8 cellular contexts compared by ENCODE assay signal in genomic region chr12:108305520-108305919, GRCh38. TPM values are rescaled to one million over a fixed set of nuclear protein-coding genes. Genes with fewer than 3 reads are reported as not detected.
A peak's percentile ranks its signal among the peaks of the same experiment; 100 is the strongest.
DNase-seq lines count a peak whose midpoint lies in the region; ATAC-seq and TF ChIP-seq lines count a peak whose summit lies in the region.

No MANE protein-coding gene starts in this region.

- H3K27ac ChIP-seq in foreskin keratinocyte (no peak overlapping the region), parathyroid adenoma (peak overlapping the region; percentile 58)
- H3K27ac ChIP-seq in CD4-positive, alpha-beta T cell (ENCODE audit: low read depth, low read length): no peak overlapping the region

- TF ChIP-seq CTCF in Caco-2 (IDR thresholded peaks at IDR 0.05; ENCODE audit: insufficient read depth in 1 of 2, low read depth in 1 of 2, low read length in 1 of 2, severe bottlenecking in 1 of 2, unreplicated experiment in 1 of 2) (no peak), foreskin keratinocyte (conservative IDR thresholded peaks at IDR 0.05) (no peak), parathyroid adenoma (IDR thresholded peaks at IDR 0.05) (no peak)
- no peak for TF ChIP-seq CTCF in CD4-positive, alpha-beta T cell (IDR thresholded peaks at IDR 0.05)

- intact Hi-C loops in Caco-2 (cut with micrococcal nuclease; ENCODE audit: unreplicated experiment): no loop called here
- intact Hi-C loops in CD4-positive, alpha-beta T cell (cut with DNase I, micrococcal nuclease): no loop called here

- peak overlapping the region; percentile 81 for H3K27ac Mint-ChIP-seq in Caco-2 (ENCODE audit: unreplicated experiment)
- H3K27ac Mint-ChIP-seq in CD4-positive, alpha-beta T cell: no peak overlapping the region
- H3K27ac Mint-ChIP-seq in naive thymus-derived CD8-positive, alpha-beta T cell: no peak overlapping the region

- no peak overlapping the region for H3K4me3 Mint-ChIP-seq in Caco-2 (ENCODE audit: unreplicated experiment)
- no peak overlapping the region for H3K4me3 Mint-ChIP-seq in CD4-positive, alpha-beta T cell
- H3K4me3 Mint-ChIP-seq in naive thymus-derived CD8-positive, alpha-beta T cell: no peak overlapping the region

- DNase-seq in Caco-2: no peak
- peak in 1 of 2 donors; percentile 7 for DNase-seq in foreskin keratinocyte
- no peak for DNase-seq in NOMO-1 treated with dmso at 0.1 percent for 144 hours (lab: John Stamatoyannopoulos, UW; ENCODE audit: unreplicated experiment)
- DNase-seq in NCI-H1105 treated with DMSO at 0.1 percent for 48 hours (lab: John Stamatoyannopoulos, UW): no peak
- DNase-seq in CD4-positive, alpha-beta T cell: no peak
- DNase-seq in naive thymus-derived CD8-positive, alpha-beta T cell: no peak

- H3K4me3 ChIP-seq in Caco-2 (ENCODE audit: low read depth, low read length) (no peak overlapping the region), parathyroid adenoma (ENCODE audit: low read depth, low read length) (no peak overlapping the region)

- BruUV-seq in Caco-2 (replicated peaks; lab: Mats Ljungman, UMichigan): no TSS peak

- H3K9ac ChIP-seq in parathyroid adenoma: no peak overlapping the region

- peak overlapping the region; percentile 17 for H3K4me2 ChIP-seq in parathyroid adenoma (ENCODE audit: low read length)

- peak; percentile 51; the same call in 2 of the 3 replicates for ATAC-seq in SK-N-SH treated with all-trans-retinoic acid at 6 μM for 48 hours
- peak; percentile 84 for ATAC-seq in foreskin keratinocyte
- no peak for ATAC-seq in CD4-positive, alpha-beta T cell (ENCODE audit: poor library complexity)
- ATAC-seq in naive thymus-derived CD8-positive, alpha-beta T cell: no peak

- no peaks in the 10 kb centered on the region for H3K27me3 Mint-ChIP-seq in Caco-2 (ENCODE audit: insufficient read depth, unreplicated experiment)
- peaks cover 6% of the 10 kb centered on the region for H3K27me3 Mint-ChIP-seq in CD4-positive, alpha-beta T cell
- peaks cover 0 to 35% (median 16%) of the 10 kb centered on the region in 5 donors for H3K27me3 Mint-ChIP-seq in naive thymus-derived CD8-positive, alpha-beta T cell

- H3K4me1 Mint-ChIP-seq in Caco-2 (ENCODE audit: low read depth, unreplicated experiment): peaks cover 27% of the 10 kb centered on the region
- H3K4me1 Mint-ChIP-seq in CD4-positive, alpha-beta T cell (ENCODE audit: low read depth): peaks cover 29% of the 10 kb centered on the region
- peaks cover 0 to 60% (median 10%) of the 10 kb centered on the region in 4 donors for H3K4me1 Mint-ChIP-seq in naive thymus-derived CD8-positive, alpha-beta T cell

- no peaks in the 10 kb centered on the region for H3K79me2 ChIP-seq in parathyroid adenoma

- peaks cover 38% of the 10 kb centered on the region for H3K4me1 ChIP-seq in Caco-2
- no peaks in the 10 kb centered on the region for H3K4me1 ChIP-seq in foreskin keratinocyte
- H3K4me1 ChIP-seq in parathyroid adenoma: peaks cover 30% of the 10 kb centered on the region

- H3K36me3 Mint-ChIP-seq in Caco-2 (ENCODE audit: insufficient read depth, unreplicated experiment): no peaks in the 10 kb centered on the region
- H3K36me3 Mint-ChIP-seq in CD4-positive, alpha-beta T cell (ENCODE audit: low read depth): no peaks in the 10 kb centered on the region
- H3K36me3 Mint-ChIP-seq in naive thymus-derived CD8-positive, alpha-beta T cell: no peaks in the 10 kb centered on the region

- H3K9me3 ChIP-seq in Caco-2 (no peaks in the 10 kb centered on the region), parathyroid adenoma (ENCODE audit: control insufficient read depth, low read length) (no peaks in the 10 kb centered on the region)
- no peaks in the 10 kb centered on the region for H3K9me3 ChIP-seq in CD4-positive, alpha-beta T cell (ENCODE audit: control insufficient read depth, low read length)

- H3K36me3 ChIP-seq in Caco-2 (ENCODE audit: control insufficient read depth, insufficient read depth, low read length) (no peaks in the 10 kb centered on the region), parathyroid adenoma (ENCODE audit: control insufficient read depth, insufficient read depth, low read length) (no peaks in the 10 kb centered on the region)

- H3K27me3 ChIP-seq in Caco-2 (replicated peaks; ENCODE audit: control insufficient read depth, insufficient read depth, low read length): no peaks in the 10 kb centered on the region
- H3K27me3 ChIP-seq in foreskin keratinocyte: peaks cover 8% of the 10 kb centered on the region
- H3K27me3 ChIP-seq in parathyroid adenoma (ENCODE audit: control insufficient read depth, insufficient read depth, low read length): no peaks in the 10 kb centered on the region
- no peaks in the 10 kb centered on the region for H3K27me3 ChIP-seq in CD4-positive, alpha-beta T cell (ENCODE audit: control insufficient read depth, insufficient read depth, low read length)

- no peaks in the 10 kb centered on the region for H3K9me3 Mint-ChIP-seq in Caco-2 (ENCODE audit: unreplicated experiment)
- H3K9me3 Mint-ChIP-seq in CD4-positive, alpha-beta T cell: no peaks in the 10 kb centered on the region
- H3K9me3 Mint-ChIP-seq in naive thymus-derived CD8-positive, alpha-beta T cell: peaks cover 0 to 1% (median 0%) of the 10 kb centered on the region in 9 donors

- peak overlapping the region; percentile 78 for H2AFZ ChIP-seq in parathyroid adenoma

- CTCF ChIA-PET in Caco-2 (lab: Charles Lee): interaction anchor here (0.6 to 3.0 kb wide), 2 partner anchors 8 to 214 kb away, joined by 4 to 13 read pairs; no protein-coding TSS in a partner anchor
- CTCF ChIA-PET in CD4-positive, alpha-beta T cell (lab: Charles Lee): no interaction called here

- POLR2A ChIA-PET in Caco-2 (lab: Charles Lee): interaction anchor here (1.6 kb wide), 1 partner anchor 8 kb away, joined by 7 read pairs; no protein-coding TSS in a partner anchor
- POLR2A ChIA-PET in CD4-positive, alpha-beta T cell (lab: Charles Lee): no interaction called here
- POLR2A ChIA-PET in naive thymus-derived CD8-positive, alpha-beta T cell (lab: Charles Lee): no interaction called here

TF ChIP-seq in SK-N-SH treated with all-trans-retinoic acid at 6 μM for 48 hours, 23 proteins besides CTCF, POLR2A, EP300 and RAD21:
- TF ChIP-seq ZC3H10 (CRISPR knock-in tag; IDR thresholded peaks at IDR 0.05) (no peak), TCF4 (CRISPR knock-in tag; IDR thresholded peaks at IDR 0.05; ENCODE audit: borderline replicate concordance) (peak; percentile 84), TSHZ2 (CRISPR knock-in tag; IDR thresholded peaks at IDR 0.05) (0 out of 2 replicates have a peak, but pooled peaks have one; percentile 16), ZNF8 (CRISPR knock-in tag; IDR thresholded peaks at IDR 0.05) (no peak)

RNA-seq across cellular contexts. Expression of gene CMKLR1, which starts 33.6 kb away (rescaled TPM):
- total RNA-seq in Caco-2 (2022) (not detected in 2 replicates), foreskin keratinocyte (not detected in 2 replicates)
- polyA plus RNA-seq in foreskin keratinocyte: not detected in 2 replicates
- total RNA-seq in CD4-positive, alpha-beta T cell: not detected
- total RNA-seq in naive thymus-derived CD8-positive, alpha-beta T cell: under 1 TPM; 0.27 to 0.83 TPM
- 1 to 10 TPM in 1 of 3 donors, not detected in 2; 3.0 TPM for polyA plus RNA-seq in naive thymus-derived CD8-positive, alpha-beta T cell

Comparison
In these comparisons a context has a peak if more than half of its experiments do, and no peak if none do; other contexts are left out.
1. ATAC-seq: peak in SK-N-SH treated with all-trans-retinoic acid at 6 μM for 48 hours (single experiment) and foreskin keratinocyte (single experiment); none in CD4-positive, alpha-beta T cell (single experiment) and naive thymus-derived CD8-positive, alpha-beta T cell (0 of 2).